In the genomic region with DNA sequence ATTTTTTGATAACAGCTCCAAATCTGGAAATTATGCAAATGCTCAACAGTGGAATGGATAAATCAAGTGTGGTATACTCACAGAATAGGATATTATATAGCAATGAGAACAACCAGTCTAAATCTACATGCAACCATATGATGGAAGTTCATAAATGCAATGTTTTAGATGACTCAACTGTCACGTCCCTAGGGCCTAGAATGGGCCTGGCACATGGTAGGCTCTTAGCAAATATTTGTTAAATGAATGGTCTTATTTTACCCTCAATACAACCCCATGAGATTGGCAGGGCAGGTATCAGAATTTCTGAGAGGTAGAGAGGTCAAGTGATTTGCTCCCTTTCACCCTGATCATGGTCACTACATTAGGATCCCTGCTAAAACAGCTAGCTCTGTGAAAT, we compare ENCODE assay signal across 17 cellular contexts. TPM values are rescaled to one million over a fixed set of nuclear protein-coding genes. Genes with fewer than 3 reads are reported as not detected.
DNase-seq lines count a peak whose midpoint lies in the region; ATAC-seq, FAIRE-seq and TF ChIP-seq lines count a peak whose summit lies in the region.
"Had no signal": no experiment of that assay in that cellular context is flagged by ENCODE, and none has a peak within 500 bp of the region (broad histone marks: within the 10 kb centered on the region; RNA-seq: fewer than 3 reads in every experiment).

No MANE protein-coding gene starts in this region.

- no peak for FAIRE-seq in astrocyte (lab: Jason Lieb, UNC)

- WGBS in mesodermal cell (ENCODE audit: insufficient coverage in 2 of 2), 2 experiments: no CpG with 5 or more reads among the region's 1 CpG

- H3K79me2 ChIP-seq in astrocyte (ENCODE audit: insufficient read depth, low read length) (no peaks in the 10 kb centered on the region), GM23338 (replicated peaks; ENCODE audit: insufficient read depth) (no peaks in the 10 kb centered on the region)

- H3K36me3 Mint-ChIP-seq in MCF 10A (ENCODE audit: insufficient read depth, unreplicated experiment) (no peaks in the 10 kb centered on the region), astrocyte (ENCODE audit: low read depth, unreplicated experiment) (peaks cover 4% of the 10 kb centered on the region), GM23338 (ENCODE audit: low read depth) (no peaks in the 10 kb centered on the region)
- no peaks in the 10 kb centered on the region for H3K36me3 Mint-ChIP-seq in activated naive CD4-positive, alpha-beta T cell treated with anti-CD3 and anti-CD28 coated beads, Interleukin-2, amount 50 U/mL, for 72 hours

- DNase-seq in MCF 10A (ENCODE audit: unreplicated experiment) (no peak), breast epithelium (ENCODE audit: low spot score in 2 of 2) (no peak), astrocyte (ENCODE audit: low read depth) (no peak), GM23338 (ENCODE audit: low spot score) (no peak), NCI-H2029 treated with DMSO at 0.1 percent for 48 hours (lab: John Stamatoyannopoulos, UW) (no peak)
- no peak for DNase-seq in activated naive CD4-positive, alpha-beta T cell treated with anti-CD3 and anti-CD28 coated beads, Interleukin-2, amount 50 U/mL, for 72 hours (ENCODE audit: low spot score in 2 of 2)
- DNase-seq: 8988T, C1 segment of cervical spinal cord, DMS 273 treated with DMSO at 0.1 percent for 48 hours, NCI-H1930, NCI-H2171 treated with DMSO at 0.1 percent for 48 hours, NCI-H82, SIG-M5 had no signal

- H3K27me3 ChIP-seq in breast epithelium (no peaks in the 10 kb centered on the region), astrocyte (ENCODE audit: insufficient read depth, low read length) (no peaks in the 10 kb centered on the region), GM23338 (ENCODE audit: insufficient read depth) (no peaks in the 10 kb centered on the region)

- peaks cover 14% of the 10 kb centered on the region for H3K4me1 Mint-ChIP-seq in MCF 10A (ENCODE audit: insufficient read depth, unreplicated experiment)
- peaks cover 25% of the 10 kb centered on the region for H3K4me1 Mint-ChIP-seq in astrocyte (ENCODE audit: low read depth, unreplicated experiment)
- no peaks in the 10 kb centered on the region for H3K4me1 Mint-ChIP-seq in GM23338

- POLR2A ChIA-PET in MCF 10A (lab: Yijun Ruan, JAX): interaction anchor here (1.1 kb wide), 1 partner anchor 74 kb away, joined by 4 read pairs; no protein-coding TSS in a partner anchor

- no peaks in the 10 kb centered on the region for H3F3A ChIP-seq in GM23338 (replicated peaks; ENCODE audit: low read depth)

- TF ChIP-seq CTCF in MCF 10A (IDR thresholded peaks at IDR 0.05; ENCODE audit: unreplicated experiment) (no peak), breast epithelium (IDR thresholded peaks at IDR 0.05) (no peak), astrocyte (IDR thresholded peaks at IDR 0.05; ENCODE audit: insufficient read depth, low read depth, low read length) (no peak), GM23338 (conservative IDR thresholded peaks at IDR 0.05; ENCODE audit: low read depth in 2 of 2) (no peak)

- H2AFZ ChIP-seq in astrocyte (ENCODE audit: low read depth, low read length) (no peak overlapping the region), GM23338 (no peak overlapping the region)

- CTCF ChIA-PET in MCF 10A (lab: Yijun Ruan, JAX): no interaction called here

- H3K9me3 ChIP-seq in breast epithelium (no peaks in the 10 kb centered on the region), astrocyte (ENCODE audit: insufficient read depth, low read depth, low read length) (no peaks in the 10 kb centered on the region), mesodermal cell (ENCODE audit: control insufficient read depth, low read length) (no peaks in the 10 kb centered on the region)

- no peaks in the 10 kb centered on the region for H3K27me3 Mint-ChIP-seq in MCF 10A (ENCODE audit: insufficient read depth, unreplicated experiment)
- H3K27me3 Mint-ChIP-seq in astrocyte (ENCODE audit: low read depth, unreplicated experiment): no peaks in the 10 kb centered on the region
- peaks cover 1% of the 10 kb centered on the region for H3K27me3 Mint-ChIP-seq in GM23338 (ENCODE audit: insufficient read depth, low read depth, poor library complexity)

- BruUV-seq in MCF 10A (replicated peaks; lab: Mats Ljungman, UMichigan): no TSS peak

- H3K4me3 ChIP-seq in breast epithelium (no peak overlapping the region), astrocyte (ENCODE audit: insufficient read depth, low read depth, low read length) (no peak overlapping the region), mesodermal cell (ENCODE audit: extremely low read depth, insufficient read depth, low read length, poor library complexity, severe bottlenecking) (no peak overlapping the region), GM23338 (no peak overlapping the region)

- H4K20me1 ChIP-seq in astrocyte (ENCODE audit: insufficient read depth, low read length) (no peaks in the 10 kb centered on the region), GM23338 (replicated peaks; ENCODE audit: insufficient read depth) (no peaks in the 10 kb centered on the region)

- no peak overlapping the region for H3K4me3 Mint-ChIP-seq in MCF 10A (ENCODE audit: unreplicated experiment)
- H3K4me3 Mint-ChIP-seq in astrocyte (ENCODE audit: unreplicated experiment): no peak overlapping the region
- no peak overlapping the region for H3K4me3 Mint-ChIP-seq in GM23338

- H3K36me3 ChIP-seq in breast epithelium (no peaks in the 10 kb centered on the region), astrocyte (ENCODE audit: insufficient read depth, low read length) (no peaks in the 10 kb centered on the region), mesodermal cell (ENCODE audit: control insufficient read depth, insufficient read depth, low read length) (no peaks in the 10 kb centered on the region), GM23338 (ENCODE audit: insufficient read depth) (no peaks in the 10 kb centered on the region)

- no peak overlapping the region for H3K9ac ChIP-seq in astrocyte (ENCODE audit: low read length)
- H3K9ac ChIP-seq: KMS-11 had no signal

- H3K9me3 Mint-ChIP-seq in MCF 10A (ENCODE audit: unreplicated experiment) (no peaks in the 10 kb centered on the region), astrocyte (ENCODE audit: unreplicated experiment) (peaks cover 14% of the 10 kb centered on the region), GM23338 (no peaks in the 10 kb centered on the region)
- H3K9me3 Mint-ChIP-seq in activated naive CD4-positive, alpha-beta T cell treated with anti-CD3 and anti-CD28 coated beads, Interleukin-2, amount 50 U/mL, for 72 hours: peaks cover 0 to 4% of the 10 kb centered on the region in 2 donors

- no peaks in the 10 kb centered on the region; the same call in 1 of the 2 replicates for H3K9me2 ChIP-seq in GM23338 (ENCODE audit: insufficient read depth)

- H3K27ac Mint-ChIP-seq in MCF 10A (ENCODE audit: low read depth, unreplicated experiment) (peak overlapping the region; percentile 20), astrocyte (ENCODE audit: unreplicated experiment) (peak overlapping the region; percentile 11), GM23338 (no peak overlapping the region)
- H3K27ac Mint-ChIP-seq in activated naive CD4-positive, alpha-beta T cell treated with anti-CD3 and anti-CD28 coated beads, Interleukin-2, amount 50 U/mL, for 72 hours: no peak overlapping the region

- TF ChIP-seq POLR2A in breast epithelium (IDR thresholded peaks at IDR 0.05): no peak

- peak overlapping the region; percentile 74 for H3K4me2 ChIP-seq in astrocyte (ENCODE audit: low read length)
- no peak overlapping the region for H3K4me2 ChIP-seq in GM23338
- H3K4me2 ChIP-seq: KMS-11 had no signal

- intact Hi-C loops in MCF 10A (cut with micrococcal nuclease): no loop called here
- intact Hi-C loops in breast epithelium (cut with DNase I; ENCODE audit: low total_unique reads): loop anchor here (5.0 kb wide), 1 partner anchor 357 kb away; no protein-coding TSS in a partner anchor

- ATAC-seq in GM23338 (no peak), GM19467 (IDR thresholded peaks at IDR 0.05; ENCODE audit: unreplicated experiment) (no peak)
- no peak for ATAC-seq in activated naive CD4-positive, alpha-beta T cell treated with anti-CD3 and anti-CD28 coated beads, Interleukin-2, amount 50 U/mL, for 72 hours
- ATAC-seq: Panc1 had no signal

- H3K4me1 ChIP-seq in breast epithelium (no peaks in the 10 kb centered on the region), astrocyte (ENCODE audit: insufficient read depth, low read length) (peaks cover 12% of the 10 kb centered on the region), mesodermal cell (ENCODE audit: control insufficient read depth, insufficient read depth, low read length, poor library complexity, severe bottlenecking) (peaks cover 22% of the 10 kb centered on the region), GM23338 (ENCODE audit: insufficient read depth) (no peaks in the 10 kb centered on the region)

- H3K27ac ChIP-seq in breast epithelium (no peak overlapping the region), astrocyte (ENCODE audit: low read depth, low read length) (no peak overlapping the region), mesodermal cell (ENCODE audit: low read depth, low read length, severe bottlenecking) (peak overlapping the region; percentile 87), GM23338 (ENCODE audit: low read depth) (no peak overlapping the region)
- H3K27ac ChIP-seq: KMS-11 had no signal

TF ChIP-seq in GM23338, 12 proteins besides CTCF, POLR2A, EP300 and RAD21 (continues in another document):
- TF ChIP-seq EZH2 (IDR thresholded peaks at IDR 0.05; ENCODE audit: low read depth, unreplicated experiment) (no peak), CREB1 (CRISPR knock-in tag; IDR thresholded peaks at IDR 0.05; ENCODE audit: low read depth) (no peak), NANOG (IDR thresholded peaks at IDR 0.05; ENCODE audit: borderline replicate concordance) (no peak), JUNB (IDR thresholded peaks at IDR 0.05; ENCODE audit: unreplicated experiment) (no peak), STAT1 (IDR thresholded peaks at IDR 0.05; ENCODE audit: unreplicated experiment) (no peak)
- TF ChIP-seq, protein P1, sequence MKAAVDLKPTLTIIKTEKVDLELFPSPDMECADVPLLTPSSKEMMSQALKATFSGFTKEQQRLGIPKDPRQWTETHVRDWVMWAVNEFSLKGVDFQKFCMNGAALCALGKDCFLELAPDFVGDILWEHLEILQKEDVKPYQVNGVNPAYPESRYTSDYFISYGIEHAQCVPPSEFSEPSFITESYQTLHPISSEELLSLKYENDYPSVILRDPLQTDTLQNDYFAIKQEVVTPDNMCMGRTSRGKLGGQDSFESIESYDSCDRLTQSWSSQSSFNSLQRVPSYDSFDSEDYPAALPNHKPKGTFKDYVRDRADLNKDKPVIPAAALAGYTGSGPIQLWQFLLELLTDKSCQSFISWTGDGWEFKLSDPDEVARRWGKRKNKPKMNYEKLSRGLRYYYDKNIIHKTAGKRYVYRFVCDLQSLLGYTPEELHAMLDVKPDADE (IDR thresholded peaks at IDR 0.05): no peak

RNA-seq across cellular contexts. Expression of a gene that starts 14.6 kb away (rescaled TPM):
- total RNA-seq in MCF 10A (2022) (0.34 and 0.42 TPM in 2 replicates), breast epithelium (under 1 TPM in 1 of 3 donors, not detected in 2; under 0.01 TPM), astrocyte (5.2 and 5.9 TPM in 2 replicates)
- polyA plus RNA-seq in mesodermal cell (2013, experiment 1 of 2): 7.3 TPM
- polyA plus RNA-seq in mesodermal cell (2013, experiment 2 of 2): 6.4 TPM
- 0.14 TPM in 1 of 2 replicates, not detected in the other for total RNA-seq in GM23338 (2014; rRNA removed; shearing (Covaris generic))
- polyA plus RNA-seq in GM23338 (2016; fragmentation: Nextera tagmentation; extraction: Ambion mirVana): not detected in 2 replicates
- total RNA-seq in activated naive CD4-positive, alpha-beta T cell treated with anti-CD3 and anti-CD28 coated beads, Interleukin-2, amount 50 U/mL, for 72 hours: not detected

Comparison
In these comparisons a context has a peak if more than half of its experiments do, and no peak if none do; other contexts are left out.
1. H3K27ac Mint-ChIP-seq: peak in MCF 10A (single experiment) and astrocyte (single experiment); none in GM23338 (single experiment) and activated naive CD4-positive, alpha-beta T cell treated with anti-CD3 and anti-CD28 coated beads, Interleukin-2, amount 50 U/mL, for 72 hours (0 of 2).